Comparison of ENCODE assay signal across 15 cellular contexts in genomic region chr3:134361162-134361831, GRCh38. TPM values are rescaled to one million over a fixed set of nuclear protein-coding genes. Genes with fewer than 3 reads are reported as not detected.
A peak's percentile ranks its signal among the peaks of the same experiment; 100 is the strongest.
DNase-seq lines count a peak whose midpoint lies in the region; ATAC-seq and TF ChIP-seq lines count a peak whose summit lies in the region.
"Had no signal": no experiment of that assay in that cellular context is flagged by ENCODE, and none has a peak within 500 bp of the region (broad histone marks: within the 10 kb centered on the region; RNA-seq: fewer than 3 reads in every experiment).

No MANE protein-coding gene starts in this region.

- TF ChIP-seq CTCF in osteoblast (IDR thresholded peaks at IDR 0.05; ENCODE audit: extremely low read depth, low read depth, low read length), result no peak

- no peak overlapping the region for H2AFZ ChIP-seq in osteoblast (ENCODE audit: low read length)

- H3K27me3 ChIP-seq in osteoblast (ENCODE audit: insufficient read depth, low read length) (no peaks in the 10 kb centered on the region), aorta (ENCODE audit: control insufficient read depth in 1 of 2, insufficient read depth in 2 of 2, low read length in 1 of 2) (no peaks in the 10 kb centered on the region)

- H3K36me3 ChIP-seq in osteoblast (ENCODE audit: insufficient read depth, low read length), result peaks cover 96% of the 10 kb centered on the region
- H3K36me3 ChIP-seq in aorta (ENCODE audit: control insufficient read depth in 1 of 2, insufficient read depth in 2 of 2, low read length in 1 of 2), result peaks cover 0 to 31% of the 10 kb centered on the region in 2 donors

- peaks cover 97% of the 10 kb centered on the region for H3K4me1 ChIP-seq in osteoblast (ENCODE audit: insufficient read depth, low read length)
- H3K4me1 ChIP-seq in aorta (ENCODE audit: control insufficient read depth in 1 of 2, insufficient read depth in 2 of 2, low read length in 2 of 2), result peaks cover 0 to 6% of the 10 kb centered on the region in 2 donors

- H3K79me2 ChIP-seq in osteoblast (ENCODE audit: insufficient read depth, low read length), result peaks cover 58% of the 10 kb centered on the region

- ATAC-seq in Right ventricle myocardium superior (ENCODE audit: poor library complexity) (peak; percentile 5), Right ventricle myocardium inferior (no peak), aorta (ENCODE audit: low FRiP score) (no peak), GM21526 (IDR thresholded peaks at IDR 0.05; ENCODE audit: low FRiP score, unreplicated experiment) (no peak), HG03097 (IDR thresholded peaks at IDR 0.05; ENCODE audit: low FRiP score, unreplicated experiment) (no peak)
- ATAC-seq: K562 had no signal

- no peak overlapping the region for H3K4me2 ChIP-seq in osteoblast (ENCODE audit: insufficient read depth, low read length)

- DNase-seq in Right ventricle myocardium superior (peak; percentile 79), Right ventricle myocardium inferior (ENCODE audit: missing footprints) (no peak), cardiac septum (ENCODE audit: low spot score) (peak; percentile 74), osteoblast (ENCODE audit: insufficient read length, low spot score, missing footprints) (peak; percentile 56), aorta (peak; percentile 44 to 73), NCI-H2081 (lab: John Stamatoyannopoulos, UW) (no peak)
- DNase-seq: activated T-cell treated with anti-CD3 and anti-CD28 coated beads, Interleukin-2, amount 50 U/mL, for 1 hour; amniotic stem cell; DND-41; effector CD4-positive, alpha-beta T cell; NCI-H1436 treated with DMSO at 0.1 percent for 48 hours; stimulated activated CD4-positive, alpha-beta T cell treated with anti-CD3 and anti-CD28 coated beads, Interleukin-12 subunit alpha, Interleukin-12 subunit beta, amount 100 ng/mL, for 4 hours had no signal

- H3K4me3 ChIP-seq in osteoblast (ENCODE audit: insufficient read depth, low read length), result no peak overlapping the region
- no peak overlapping the region for H3K4me3 ChIP-seq in aorta (ENCODE audit: low read length in 2 of 2)
- H3K4me3 ChIP-seq: K562 had no signal

- intact Hi-C loops in Right ventricle myocardium superior (cut with DNase I), result no loop called here
- intact Hi-C loops in Right ventricle myocardium inferior (cut with DNase I), result no loop called here
- intact Hi-C loops in cardiac septum (cut with DNase I), result no loop called here
- intact Hi-C loops in aorta (cut with DNase I), result no loop called here

- H4K20me1 ChIP-seq in osteoblast (ENCODE audit: insufficient read depth, low read length), result peaks cover 44% of the 10 kb centered on the region

- WGBS in aorta, 2 donors, result 92 to 93% methylated on average over 33 of the region's 33 CpGs

- H3K27ac ChIP-seq in osteoblast (ENCODE audit: low read depth, low read length), result peak overlapping the region; percentile 84
- H3K27ac ChIP-seq in aorta (ENCODE audit: low read depth in 1 of 2, low read length in 2 of 2), result peak overlapping the region in 1 of 2 donors; percentile 41

- H3K9me3 ChIP-seq in osteoblast (ENCODE audit: low read depth, low read length), result no peaks in the 10 kb centered on the region
- H3K9me3 ChIP-seq in aorta (ENCODE audit: control insufficient read depth, low read length), result no peaks in the 10 kb centered on the region

RNA-seq across cellular contexts. Expression of gene AMOTL2, which starts 12.9 kb away (rescaled TPM):
- total RNA-seq in Right ventricle myocardium superior (63.0 TPM), Right ventricle myocardium inferior (61.9 TPM), cardiac septum (64.6 TPM), osteoblast (205 and 300 TPM in 2 replicates), aorta (100 to 1,000 TPM in 1 of 2 donors, 10 to 100 TPM in 1; 82.1 to 118 TPM)
- polyA plus RNA-seq in aorta, result 10 to 100 TPM; 12.4 to 29.3 TPM

Comparison
In these comparisons a context has a peak if more than half of its experiments do, and no peak if none do; other contexts are left out.
1. DNase-seq: peak in Right ventricle myocardium superior (single experiment), cardiac septum (single experiment), osteoblast (single experiment) and aorta (2 of 2); none in Right ventricle myocardium inferior (single experiment) and NCI-H2081 (0 of 2).